ENCODE assay signal across 28 cellular contexts in genomic region chr6:160043784-160044183, GRCh38.
DNase-seq lines count a peak whose midpoint lies in the region; ATAC-seq and TF ChIP-seq lines count a peak whose summit lies in the region.
"Had no signal": no experiment of that assay in that cellular context is flagged by ENCODE, and none has a peak within 500 bp of the region (broad histone marks: within the 10 kb centered on the region; RNA-seq: fewer than 3 reads in every experiment).

No MANE protein-coding gene starts in this region.

- H3K27me3 Mint-ChIP-seq in activated CD8-positive, alpha-beta memory T cell treated with anti-CD3 and anti-CD28 coated beads, Interleukin-2, amount 10 ng/mL, durations not matched to agents 7 days and 5 days = no peaks in the 10 kb centered on the region
- H3K27me3 Mint-ChIP-seq in endodermal cell (ENCODE audit: insufficient read depth) = no peaks in the 10 kb centered on the region
- H3K27me3 Mint-ChIP-seq: CD8-positive, alpha-beta memory T cell; IgD-negative memory B cell; naive B cell; stimulated activated naive B cell treated with anti-CD40 and anti-IgM and Interleukin-4, amounts not matched to agents 10 μg/mL and 1 μg/mL and 100 μg/mL, for 72 hours had no signal

- no peak overlapping the region for H2BK120ac ChIP-seq in mesenchymal stem cell (ENCODE audit: low read depth, low read length)

- H3K27ac ChIP-seq in mesenchymal stem cell (ENCODE audit: low read length, poor library complexity, severe bottlenecking) (no peak overlapping the region), vagina (peak overlapping the region; percentile 44), endodermal cell (ENCODE audit: low read depth, low read length) (no peak overlapping the region)
- H3K27ac ChIP-seq: testis, WERI-Rb-1 had no signal

- peaks cover 55 to 87% of the 10 kb centered on the region in 2 experiments for H3K36me3 ChIP-seq in mesenchymal stem cell (ENCODE audit: control insufficient read depth in 1 of 2, insufficient read depth in 2 of 2, low read depth in 1 of 2, low read length in 2 of 2)
- H3K36me3 ChIP-seq in vagina = peaks cover 0 to 81% of the 10 kb centered on the region in 2 donors
- peaks cover 97% of the 10 kb centered on the region for H3K36me3 ChIP-seq in endodermal cell (ENCODE audit: control insufficient read depth, insufficient read depth, low read length)

- H3K18ac ChIP-seq in mesenchymal stem cell (ENCODE audit: low read depth in 1 of 2, low read length in 2 of 2) = no peak overlapping the region

- H3K14ac ChIP-seq in mesenchymal stem cell (ENCODE audit: low read length in 2 of 2) = no peak overlapping the region

- H3K4me3 ChIP-seq in epithelial cell of esophagus (ENCODE audit: low read length) (peak overlapping the region; percentile 51), mesenchymal stem cell (ENCODE audit: insufficient read depth in 1 of 2, low read depth in 1 of 2, low read length in 2 of 2) (peak overlapping the region in 1 of 2 experiments; percentile 66), vagina (peak overlapping the region in 1 of 2 donors; percentile 15), endodermal cell (ENCODE audit: low read length) (no peak overlapping the region)
- H3K4me3 ChIP-seq: pancreas, testis had no signal

- no peak for TF ChIP-seq POLR2A in vagina (IDR thresholded peaks at IDR 0.05)

- H4K91ac ChIP-seq in mesenchymal stem cell (ENCODE audit: low read length) = no peak overlapping the region

- H3K23ac ChIP-seq in mesenchymal stem cell (ENCODE audit: low read length in 2 of 2) = no peak overlapping the region

- no peak for ATAC-seq in activated CD8-positive, alpha-beta memory T cell treated with anti-CD3 and anti-CD28 coated beads, Interleukin-2, amount 10 ng/mL, durations not matched to agents 7 days and 5 days
- no peak for ATAC-seq in stimulated activated naive CD8-positive, alpha-beta T cell treated with anti-CD3 and anti-CD28 coated beads, Interleukin-15, Interleukin-2, amounts not matched to agents 100 U/mL and 50 U/mL, for 24 hours
- ATAC-seq: stimulated activated naive B cell treated with anti-CD40 and anti-IgM and Interleukin-4, amounts not matched to agents 10 μg/mL and 1 μg/mL and 100 μg/mL, for 72 hours had no signal

- peaks cover 10% of the 10 kb centered on the region for H3K4me1 Mint-ChIP-seq in activated CD8-positive, alpha-beta memory T cell treated with anti-CD3 and anti-CD28 coated beads, Interleukin-2, amount 10 ng/mL, durations not matched to agents 7 days and 5 days
- H3K4me1 Mint-ChIP-seq in endodermal cell = no peaks in the 10 kb centered on the region

- H3K9me3 Mint-ChIP-seq in activated CD8-positive, alpha-beta memory T cell treated with anti-CD3 and anti-CD28 coated beads, Interleukin-2, amount 10 ng/mL, durations not matched to agents 7 days and 5 days (ENCODE audit: low read depth) = no peaks in the 10 kb centered on the region
- no peaks in the 10 kb centered on the region for H3K9me3 Mint-ChIP-seq in endodermal cell
- H3K9me3 Mint-ChIP-seq: activated T-helper 1 cell treated with anti-CD3 and anti-CD28 coated beads, Interleukin-12 subunit alpha, Interleukin-12 subunit beta, Interleukin-2, Interleukin-4 antibody, amounts not matched to agents 30 ng/mL and 10 ng/mL and 1 ng/mL, durations not matched to agents 14 hours and 24 hours and 36 hours; CD8-positive, alpha-beta memory T cell; IgD-negative memory B cell; naive B cell; stimulated activated naive B cell treated with anti-CD40 and anti-IgM and Interleukin-4, amounts not matched to agents 10 μg/mL and 1 μg/mL and 100 μg/mL, for 72 hours had no signal

- no peak for DNase-seq in activated CD8-positive, alpha-beta memory T cell treated with anti-CD3 and anti-CD28 coated beads, Interleukin-2, amount 10 ng/mL, durations not matched to agents 7 days and 5 days
- DNase-seq in activated CD8-positive, alpha-beta memory T cell treated with anti-CD3 and anti-CD28 coated beads, Interleukin-2, amount 50 U/mL, for 4 hours = no peak
- DNase-seq in epithelial cell of esophagus (ENCODE audit: low read depth) = peak; percentile 81
- DNase-seq in mesenchymal stem cell = no peak
- no peak for DNase-seq in vagina (ENCODE audit: extremely low spot score in 2 of 2)
- no peak for DNase-seq in dermis blood vessel endothelial cell
- no peak for DNase-seq in stimulated activated naive CD8-positive, alpha-beta T cell treated with anti-CD3 and anti-CD28 coated beads, Interleukin-15, Interleukin-2, amounts not matched to agents 100 U/mL and 50 U/mL, for 24 hours
- no peak for DNase-seq in endodermal cell
- DNase-seq: 8988T; activated CD4-positive, alpha-beta T cell treated with anti-CD3 and anti-CD28 coated beads, Interleukin-2, amount 50 U/mL, for 1 hour; activated naive CD4-positive, alpha-beta T cell treated with anti-CD3 and anti-CD28 coated beads, Interleukin-2, amount 50 U/mL, for 16 hours; anterior cingulate cortex; CD8-positive, alpha-beta memory T cell; kidney glomerular epithelial cell; naive B cell; NCI-H1092 treated with DMSO at 0.1 percent for 48 hours; NCI-H2029 treated with DMSO at 0.1 percent for 48 hours; NCI-H446 treated with DMSO at 0.1 percent for 48 hours; pancreas; Right ventricle myocardium superior; stimulated activated CD4-positive, alpha-beta T cell treated with anti-CD3 and anti-CD28 coated beads, Interleukin-12 subunit alpha, Interleukin-12 subunit beta, amount 100 ng/mL, for 4 hours; stimulated activated CD4-positive, alpha-beta T cell treated with anti-CD3 and anti-CD28 coated beads, Interleukin-4, amount 100 ng/mL, for 24 hours; stimulated activated naive B cell treated with anti-CD40 and anti-IgM and Interleukin-4, amounts not matched to agents 10 μg/mL and 1 μg/mL and 100 μg/mL, for 72 hours; T-helper 9 cell; testis; WERI-Rb-1 had no signal

- H4K8ac ChIP-seq in mesenchymal stem cell (ENCODE audit: low read length) = no peak overlapping the region

- no peak overlapping the region for H2BK5ac ChIP-seq in mesenchymal stem cell (ENCODE audit: low read depth, low read length, poor library complexity, severe bottlenecking)

- CTCF ChIA-PET in activated CD8-positive, alpha-beta memory T cell treated with anti-CD3 and anti-CD28 coated beads, Interleukin-2, amount 10 ng/mL, durations not matched to agents 7 days and 5 days (lab: Charles Lee) = interaction anchor here (0.9 kb wide), 1 partner anchor 412 kb away, joined by 3 read pairs; no protein-coding TSS in a partner anchor

- H3K9ac ChIP-seq in mesenchymal stem cell (ENCODE audit: low read length) (peak overlapping the region; percentile 79), endodermal cell (ENCODE audit: extremely low read depth, low read length, poor library complexity, severe bottlenecking) (no peak overlapping the region)

- H3K4me1 ChIP-seq in mesenchymal stem cell (ENCODE audit: control insufficient read depth, insufficient read depth, low read depth, low read length) = peaks cover 14% of the 10 kb centered on the region
- H3K4me1 ChIP-seq in vagina = peaks cover 31% of the 10 kb centered on the region
- H3K4me1 ChIP-seq in endodermal cell (ENCODE audit: control insufficient read depth, insufficient read depth, low read length) = no peaks in the 10 kb centered on the region
- H3K4me1 ChIP-seq: testis had no signal

- no peak overlapping the region for H3K4me2 ChIP-seq in mesenchymal stem cell (ENCODE audit: low read length, poor library complexity, severe bottlenecking)

- no peak overlapping the region for H3K4ac ChIP-seq in mesenchymal stem cell (ENCODE audit: low read depth in 1 of 2, low read length in 2 of 2)

- no peaks in the 10 kb centered on the region for H3K27me3 ChIP-seq in mesenchymal stem cell (ENCODE audit: control insufficient read depth in 1 of 2, insufficient read depth in 1 of 2, low read length in 2 of 2)
- H3K27me3 ChIP-seq in vagina = no peaks in the 10 kb centered on the region
- no peaks in the 10 kb centered on the region for H3K27me3 ChIP-seq in endodermal cell (ENCODE audit: control insufficient read depth, insufficient read depth, low read length, poor library complexity, severe bottlenecking)
- H3K27me3 ChIP-seq: pancreas, testis had no signal

- H2AK5ac ChIP-seq in mesenchymal stem cell (ENCODE audit: low read length, severe bottlenecking) = no peak overlapping the region

- peak overlapping the region; percentile 15 for H3K27ac Mint-ChIP-seq in activated CD8-positive, alpha-beta memory T cell treated with anti-CD3 and anti-CD28 coated beads, Interleukin-2, amount 10 ng/mL, durations not matched to agents 7 days and 5 days
- no peak overlapping the region for H3K27ac Mint-ChIP-seq in endodermal cell

- H3K36me3 Mint-ChIP-seq in activated CD8-positive, alpha-beta memory T cell treated with anti-CD3 and anti-CD28 coated beads, Interleukin-2, amount 10 ng/mL, durations not matched to agents 7 days and 5 days = peaks cover 66% of the 10 kb centered on the region
- H3K36me3 Mint-ChIP-seq in endodermal cell (ENCODE audit: low read depth) = peaks cover 81% of the 10 kb centered on the region

- H3K9me3 ChIP-seq in mesenchymal stem cell (ENCODE audit: control insufficient read depth, low read length) (no peaks in the 10 kb centered on the region), vagina (no peaks in the 10 kb centered on the region), endodermal cell (ENCODE audit: control insufficient read depth, low read length) (no peaks in the 10 kb centered on the region)
- H3K9me3 ChIP-seq: pancreas, testis had no signal

- intact Hi-C loops in vagina (cut with DNase I) = no loop called here

- H3K79me1 ChIP-seq in mesenchymal stem cell (replicated peaks; ENCODE audit: low read length, poor library complexity, severe bottlenecking) = peaks cover 32% of the 10 kb centered on the region

- H2BK15ac ChIP-seq in mesenchymal stem cell (ENCODE audit: low read depth, poor library complexity, severe bottlenecking) = no peak overlapping the region

- no peak overlapping the region for H2BK12ac ChIP-seq in mesenchymal stem cell (ENCODE audit: low read length in 2 of 2)

- WGBS in mesenchymal stem cell = 98% methylated on average over 4 of the region's 4 CpGs
- 91 to 93% methylated on average over 4 of the region's 4 CpGs for WGBS in endodermal cell (ENCODE audit: insufficient coverage in 1 of 2, insufficient read length in 1 of 2), 2 experiments

- TF ChIP-seq CTCF in epithelial cell of esophagus (IDR thresholded peaks at IDR 0.05; ENCODE audit: insufficient read depth, low read depth, low read length, missing control alignments) (no peak), vagina (IDR thresholded peaks at IDR 0.05) (no peak), endodermal cell (conservative IDR thresholded peaks at IDR 0.05) (no peak)

- no peak overlapping the region for H2AFZ ChIP-seq in mesenchymal stem cell (ENCODE audit: low read depth, low read length)

- H3K4me3 Mint-ChIP-seq in activated CD8-positive, alpha-beta memory T cell treated with anti-CD3 and anti-CD28 coated beads, Interleukin-2, amount 10 ng/mL, durations not matched to agents 7 days and 5 days = no peak overlapping the region
- no peak overlapping the region for H3K4me3 Mint-ChIP-seq in endodermal cell
- H3K4me3 Mint-ChIP-seq: activated T-helper 1 cell treated with anti-CD3 and anti-CD28 coated beads, Interleukin-12 subunit alpha, Interleukin-12 subunit beta, Interleukin-2, Interleukin-4 antibody, amounts not matched to agents 30 ng/mL and 10 ng/mL and 1 ng/mL, durations not matched to agents 14 hours and 24 hours and 36 hours; CD8-positive, alpha-beta memory T cell; IgD-negative memory B cell; naive B cell; stimulated activated naive B cell treated with anti-CD40 and anti-IgM and Interleukin-4, amounts not matched to agents 10 μg/mL and 1 μg/mL and 100 μg/mL, for 72 hours had no signal
